In genomic region chr10:58268946-58269831, GRCh38 we compare ENCODE assay signal across 1 cellular context.
A peak's percentile ranks its signal among the peaks of the same experiment; 100 is the strongest.
TF ChIP-seq lines count a peak whose summit lies in the region.

Gene CISD1, plus strand, starts transcription at chr10:58269162. Its CDS starts 112 bp downstream, at chr10:58269274.

TF ChIP-seq in WTC11, 78 proteins besides CTCF, POLR2A, EP300 and RAD21 (continued from another document and continues in another):
- no peak for TF ChIP-seq ZNF512 (CRISPR knock-in tag; IDR thresholded peaks at IDR 0.05; ENCODE audit: borderline replicate concordance)
- no peak for TF ChIP-seq ZNF138 (CRISPR knock-in tag; conservative IDR thresholded peaks at IDR 0.05)
- no peak for TF ChIP-seq ZNF423 (CRISPR knock-in tag; IDR thresholded peaks at IDR 0.05)
- peak; percentile 90; the same call in 1 of the 2 replicates for TF ChIP-seq JUN (CRISPR knock-in tag; IDR thresholded peaks at IDR 0.05)
- no peak for TF ChIP-seq PRRX2 (CRISPR knock-in tag; IDR thresholded peaks at IDR 0.05)
- TF ChIP-seq E2F1 (CRISPR knock-in tag; IDR thresholded peaks at IDR 0.05), result peak; percentile 93
- TF ChIP-seq RELA (CRISPR knock-in tag; IDR thresholded peaks at IDR 0.05; ENCODE audit: borderline replicate concordance), result peak; percentile 93
- TF ChIP-seq SMAD4 (CRISPR knock-in tag; IDR thresholded peaks at IDR 0.05), result peak; percentile 87
- 0 out of 2 replicates have a peak, but pooled peaks have one; percentile 58 for TF ChIP-seq MLX (CRISPR knock-in tag; IDR thresholded peaks at IDR 0.05)
- no peak for TF ChIP-seq OVOL2 (CRISPR knock-in tag; IDR thresholded peaks at IDR 0.05; ENCODE audit: borderline replicate concordance)
- TF ChIP-seq ZNF532 (CRISPR knock-in tag; IDR thresholded peaks at IDR 0.05; ENCODE audit: borderline replicate concordance), result no peak
- no peak for TF ChIP-seq ATF6 (CRISPR knock-in tag; IDR thresholded peaks at IDR 0.05)
- TF ChIP-seq IRF1 (CRISPR knock-in tag; IDR thresholded peaks at IDR 0.05), result peak; percentile 95
- peak; percentile 91; the same call in 1 of the 2 replicates for TF ChIP-seq KAT7 (CRISPR knock-in tag; IDR thresholded peaks at IDR 0.05; ENCODE audit: borderline replicate concordance)
- TF ChIP-seq NR2C2 (CRISPR knock-in tag; IDR thresholded peaks at IDR 0.05), result peak; percentile 80
- TF ChIP-seq ZNF281 (CRISPR knock-in tag; IDR thresholded peaks at IDR 0.05), result peak; percentile 96
- peak; percentile 95 for TF ChIP-seq ZNF232 (CRISPR knock-in tag; IDR thresholded peaks at IDR 0.05)
- peak; percentile 99 for TF ChIP-seq FOXP1 (CRISPR knock-in tag; IDR thresholded peaks at IDR 0.05; ENCODE audit: borderline replicate concordance)
- no peak for TF ChIP-seq MXD4 (CRISPR knock-in tag; IDR thresholded peaks at IDR 0.05; ENCODE audit: borderline replicate concordance)
- peak; percentile 99 for TF ChIP-seq PRDM15 (CRISPR knock-in tag; IDR thresholded peaks at IDR 0.05)
- TF ChIP-seq SMAD3 (CRISPR knock-in tag; IDR thresholded peaks at IDR 0.05; ENCODE audit: borderline replicate concordance), result peak; percentile 97
- peak; percentile 29 for TF ChIP-seq NFYB (CRISPR knock-in tag; conservative IDR thresholded peaks at IDR 0.05; ENCODE audit: low read depth)
- TF ChIP-seq CREB1 (CRISPR knock-in tag; IDR thresholded peaks at IDR 0.05), result peak; percentile 98
- TF ChIP-seq HMGA2 (CRISPR knock-in tag; IDR thresholded peaks at IDR 0.05), result no peak
- peak; percentile 95 for TF ChIP-seq NFE2L1 (CRISPR knock-in tag; IDR thresholded peaks at IDR 0.05)
- 0 out of 2 replicates have a peak, but pooled peaks have one; percentile 84 for TF ChIP-seq FOXJ3 (CRISPR knock-in tag; IDR thresholded peaks at IDR 0.05; ENCODE audit: borderline replicate concordance)
- TF ChIP-seq ZNF219 (CRISPR knock-in tag; IDR thresholded peaks at IDR 0.05; ENCODE audit: borderline replicate concordance), result 0 out of 2 replicates have a peak, but pooled peaks have one; percentile 85
- TF ChIP-seq ZSCAN18 (CRISPR knock-in tag; IDR thresholded peaks at IDR 0.05), result no peak
- no peak for TF ChIP-seq AR (CRISPR knock-in tag; IDR thresholded peaks at IDR 0.05)
- no peak for TF ChIP-seq NR3C1 (CRISPR knock-in tag; conservative IDR thresholded peaks at IDR 0.05; ENCODE audit: low read depth)
- peak; percentile 78; the same call in 1 of the 2 replicates for TF ChIP-seq ELF4 (CRISPR knock-in tag; IDR thresholded peaks at IDR 0.05; ENCODE audit: low read depth)
- TF ChIP-seq MAX (CRISPR knock-in tag; IDR thresholded peaks at IDR 0.05), result peak; percentile 99
